19 cellular contexts compared by ENCODE assay signal in the genomic region with DNA sequence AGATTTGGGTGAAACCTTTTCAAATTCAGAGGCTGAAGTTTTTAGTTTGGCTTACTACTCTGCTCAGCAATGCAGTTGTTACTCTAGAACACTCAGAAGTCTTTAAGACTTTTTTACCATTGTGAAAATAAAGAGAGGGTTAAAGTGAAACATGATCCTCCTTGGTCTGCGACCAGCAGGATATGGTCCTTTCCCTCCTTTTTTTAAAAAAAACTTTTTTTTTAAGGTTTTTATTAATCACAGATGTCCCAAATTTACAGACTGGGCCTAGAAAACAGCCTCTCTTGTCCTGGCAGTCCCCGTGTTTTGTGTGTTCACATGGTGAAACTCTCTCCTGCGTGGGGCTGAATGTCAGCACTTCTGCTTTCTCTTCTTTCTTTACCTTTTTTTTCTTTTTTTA.
DNase-seq lines count a peak whose midpoint lies in the region; ATAC-seq and TF ChIP-seq lines count a peak whose summit lies in the region.
"Had no signal": no experiment of that assay in that cellular context is flagged by ENCODE, and none has a peak within 500 bp of the region (broad histone marks: within the 10 kb centered on the region; RNA-seq: fewer than 3 reads in every experiment).

No MANE protein-coding gene starts in this region.

- no peaks in the 10 kb centered on the region for H3K9me3 ChIP-seq in HEK293 (ENCODE audit: control insufficient read depth, insufficient read depth, low read depth, low read length)
- H3K9me3 ChIP-seq in iPS-20b (ENCODE audit: insufficient read depth, low read depth, low read length): no peaks in the 10 kb centered on the region
- no peaks in the 10 kb centered on the region for H3K9me3 ChIP-seq in stomach
- H3K9me3 ChIP-seq: Peyer's patch had no signal

- H3K4me1 Mint-ChIP-seq in stimulated activated effector memory CD8-positive, alpha-beta T cell treated with anti-CD3 and anti-CD28 coated beads, Interleukin-12 subunit alpha, Interleukin-12 subunit beta, amount 100 ng/mL, for 72 hours: peaks cover 21% of the 10 kb centered on the region
- peaks cover 18% of the 10 kb centered on the region for H3K4me1 Mint-ChIP-seq in activated T-cell treated with anti-CD3 and anti-CD28 coated beads, Interleukin-2, amount 50 U/mL, for 72 hours (ENCODE audit: low read depth)

- no peak for TF ChIP-seq EP300 in stomach (IDR thresholded peaks at IDR 0.05)

- no peak overlapping the region for H3K4me3 Mint-ChIP-seq in stimulated activated effector memory CD8-positive, alpha-beta T cell treated with anti-CD3 and anti-CD28 coated beads, Interleukin-12 subunit alpha, Interleukin-12 subunit beta, amount 100 ng/mL, for 72 hours
- no peak overlapping the region for H3K4me3 Mint-ChIP-seq in activated T-cell treated with anti-CD3 and anti-CD28 coated beads, Interleukin-2, amount 50 U/mL, for 72 hours
- H3K4me3 Mint-ChIP-seq: activated CD4-positive, alpha-beta memory T cell treated with anti-CD3 and anti-CD28 coated beads for 36 hours; CD4-positive, alpha-beta T cell; stimulated activated naive B cell treated with anti-CD40 and anti-IgM and Interleukin-4, amounts not matched to agents 10 μg/mL and 1 μg/mL and 100 μg/mL, for 72 hours had no signal

- H3K27ac Mint-ChIP-seq in stimulated activated effector memory CD8-positive, alpha-beta T cell treated with anti-CD3 and anti-CD28 coated beads, Interleukin-12 subunit alpha, Interleukin-12 subunit beta, amount 100 ng/mL, for 72 hours: no peak overlapping the region
- H3K27ac Mint-ChIP-seq in activated T-cell treated with anti-CD3 and anti-CD28 coated beads, Interleukin-2, amount 50 U/mL, for 72 hours: no peak overlapping the region
- H3K27ac Mint-ChIP-seq: activated CD4-positive, alpha-beta memory T cell treated with anti-CD3 and anti-CD28 coated beads for 36 hours; CD4-positive, alpha-beta T cell had no signal

- whole genome bisulfite sequencing in stomach, 5 donors: 57 to 73% (median 68%) methylated on average over 3 of the region's 3 CpGs

- CTCF ChIA-PET in HEK293 (lab: Yijun Ruan, JAX): no interaction called here

- H3K4me1 ChIP-seq in HEK293 (ENCODE audit: control insufficient read depth, insufficient read depth, low read length): peaks cover 26% of the 10 kb centered on the region
- H3K4me1 ChIP-seq in iPS-20b (ENCODE audit: insufficient read depth, low read length): peaks cover 20% of the 10 kb centered on the region
- H3K4me1 ChIP-seq in stomach: peaks cover 0 to 49% (median 19%) of the 10 kb centered on the region in 4 donors

- H3K27me3 Mint-ChIP-seq in activated T-cell treated with anti-CD3 and anti-CD28 coated beads, Interleukin-2, amount 50 U/mL, for 72 hours (ENCODE audit: low read depth): no peaks in the 10 kb centered on the region
- H3K27me3 Mint-ChIP-seq: activated CD4-positive, alpha-beta memory T cell treated with anti-CD3 and anti-CD28 coated beads for 36 hours; CD4-positive, alpha-beta T cell; stimulated activated naive B cell treated with anti-CD40 and anti-IgM and Interleukin-4, amounts not matched to agents 10 μg/mL and 1 μg/mL and 100 μg/mL, for 72 hours had no signal

- H3K27me3 ChIP-seq in iPS-20b (ENCODE audit: insufficient read depth, low read length) (no peaks in the 10 kb centered on the region), stomach (no peaks in the 10 kb centered on the region)
- H3K27me3 ChIP-seq: cardiac muscle cell, Peyer's patch had no signal

- 0 out of 2 replicates have a peak overlapping the region, but pooled peaks have one; percentile 19 for H3K9ac ChIP-seq in iPS-20b (ENCODE audit: low read depth, low read length)

- in situ Hi-C loops in astrocyte of the spinal cord (cut with HindIII; ENCODE audit: low sequenced_read_pairs): no loop called here

- H3K27ac ChIP-seq in HEK293 (ENCODE audit: extremely low read depth, low read depth, low read length) (no peak overlapping the region), iPS-20b (ENCODE audit: low read length) (no peak overlapping the region), stomach (peak overlapping the region in 3 of 5 donors; percentile 28 to 34 (median 33))
- H3K27ac ChIP-seq: cardiac muscle cell had no signal

- no peaks in the 10 kb centered on the region for H3K9me3 Mint-ChIP-seq in stimulated activated effector memory CD8-positive, alpha-beta T cell treated with anti-CD3 and anti-CD28 coated beads, Interleukin-12 subunit alpha, Interleukin-12 subunit beta, amount 100 ng/mL, for 72 hours
- H3K9me3 Mint-ChIP-seq in activated T-cell treated with anti-CD3 and anti-CD28 coated beads, Interleukin-2, amount 50 U/mL, for 72 hours: no peaks in the 10 kb centered on the region
- H3K9me3 Mint-ChIP-seq: stimulated activated naive B cell treated with anti-CD40 and anti-IgM and Interleukin-4, amounts not matched to agents 10 μg/mL and 1 μg/mL and 100 μg/mL, for 72 hours had no signal

- H3K36me3 Mint-ChIP-seq in stimulated activated effector memory CD8-positive, alpha-beta T cell treated with anti-CD3 and anti-CD28 coated beads, Interleukin-12 subunit alpha, Interleukin-12 subunit beta, amount 100 ng/mL, for 72 hours: peaks cover 11% of the 10 kb centered on the region
- H3K36me3 Mint-ChIP-seq in activated T-cell treated with anti-CD3 and anti-CD28 coated beads, Interleukin-2, amount 50 U/mL, for 72 hours (ENCODE audit: insufficient read depth in 2 of 2): peaks cover 0 to 1% of the 10 kb centered on the region in 2 donors
- H3K36me3 Mint-ChIP-seq: activated CD4-positive, alpha-beta memory T cell treated with anti-CD3 and anti-CD28 coated beads for 36 hours had no signal

- intact Hi-C loops in stomach (cut with DNase I; ENCODE audit: low total_unique reads): no loop called here

- ATAC-seq in HG03432 (IDR thresholded peaks at IDR 0.05; ENCODE audit: unreplicated experiment): no peak
- no peak for ATAC-seq in stimulated activated effector memory CD8-positive, alpha-beta T cell treated with anti-CD3 and anti-CD28 coated beads, Interleukin-12 subunit alpha, Interleukin-12 subunit beta, amount 100 ng/mL, for 72 hours
- no peak for ATAC-seq in activated T-cell treated with anti-CD3 and anti-CD28 coated beads, Interleukin-2, amount 50 U/mL, for 72 hours (replicated peaks in 1 of 2)
- no peak for ATAC-seq in GM21723 (IDR thresholded peaks at IDR 0.05; ENCODE audit: unreplicated experiment)
- ATAC-seq: stimulated activated naive B cell treated with anti-CD40 and anti-IgM and Interleukin-4, amounts not matched to agents 10 μg/mL and 1 μg/mL and 100 μg/mL, for 72 hours had no signal

- TF ChIP-seq POLR2A in stomach (IDR thresholded peaks at IDR 0.05): no peak

- no peak overlapping the region for H3K4me3 ChIP-seq in HEK293 (ENCODE audit: low read depth, low read length)
- H3K4me3 ChIP-seq in astrocyte of the spinal cord (ENCODE audit: low read depth, low read length): no peak overlapping the region
- H3K4me3 ChIP-seq in iPS-20b (ENCODE audit: low read length): no peak overlapping the region
- no peak overlapping the region for H3K4me3 ChIP-seq in stomach
- H3K4me3 ChIP-seq: cardiac muscle cell, Peyer's patch had no signal

- peak; percentile 75 for DNase-seq in astrocyte of the spinal cord (ENCODE audit: low read depth, low spot score)
- DNase-seq in stomach: no peak
- no peak for DNase-seq in stimulated activated effector memory CD8-positive, alpha-beta T cell treated with anti-CD3 and anti-CD28 coated beads, Interleukin-12 subunit alpha, Interleukin-12 subunit beta, amount 100 ng/mL, for 72 hours (ENCODE audit: low spot score in 2 of 2)
- no peak for DNase-seq in activated T-cell treated with anti-CD3 and anti-CD28 coated beads, Interleukin-2, amount 50 U/mL, for 72 hours
- DNase-seq: activated CD4-positive, alpha-beta memory T cell treated with anti-CD3 and anti-CD28 coated beads for 36 hours; activated effector memory CD4-positive, alpha-beta T cell treated with anti-CD3 and anti-CD28 coated beads, Interleukin-2, amount 50 U/mL, for 16 hours; CD4-positive, alpha-beta T cell; GDM1; NCI-H1105 treated with DMSO at 0.1 percent for 48 hours; NCI-H510A; Peyer's patch; stimulated activated CD4-positive, alpha-beta T cell treated with anti-CD3 and anti-CD28 coated beads, Interleukin-2, amount 100 ng/mL, for 48 hours; stimulated activated naive B cell treated with anti-CD40 and anti-IgM and Interleukin-4, amounts not matched to agents 10 μg/mL and 1 μg/mL and 100 μg/mL, for 72 hours; T-helper 9 cell had no signal

- TF ChIP-seq CTCF in HEK293 (tag by site-specific recombination; IDR thresholded peaks at IDR 0.05): no peak
- no peak for TF ChIP-seq CTCF in astrocyte of the spinal cord (IDR thresholded peaks at IDR 0.05; ENCODE audit: low read depth, low read length)
- no peak for TF ChIP-seq CTCF in stomach (IDR thresholded peaks at IDR 0.05)

- POLR2A ChIA-PET in HEK293 (lab: Yijun Ruan, JAX): no interaction called here

- H3K36me3 ChIP-seq in HEK293 (ENCODE audit: control insufficient read depth in 2 of 2, insufficient read depth in 1 of 2, low read length in 2 of 2) (peaks cover 0 to 19% of the 10 kb centered on the region in 2 experiments; a peak in 1 of 3 replicates), iPS-20b (ENCODE audit: insufficient read depth, low read depth, low read length) (peaks cover 16% of the 10 kb centered on the region), stomach (peaks cover 0 to 40% (median 22%) of the 10 kb centered on the region in 4 donors)
- H3K36me3 ChIP-seq: cardiac muscle cell had no signal

TF ChIP-seq in HEK293, 187 proteins besides CTCF, POLR2A, EP300 and RAD21 (continues in another document):
- TF ChIP-seq, protein P1, sequence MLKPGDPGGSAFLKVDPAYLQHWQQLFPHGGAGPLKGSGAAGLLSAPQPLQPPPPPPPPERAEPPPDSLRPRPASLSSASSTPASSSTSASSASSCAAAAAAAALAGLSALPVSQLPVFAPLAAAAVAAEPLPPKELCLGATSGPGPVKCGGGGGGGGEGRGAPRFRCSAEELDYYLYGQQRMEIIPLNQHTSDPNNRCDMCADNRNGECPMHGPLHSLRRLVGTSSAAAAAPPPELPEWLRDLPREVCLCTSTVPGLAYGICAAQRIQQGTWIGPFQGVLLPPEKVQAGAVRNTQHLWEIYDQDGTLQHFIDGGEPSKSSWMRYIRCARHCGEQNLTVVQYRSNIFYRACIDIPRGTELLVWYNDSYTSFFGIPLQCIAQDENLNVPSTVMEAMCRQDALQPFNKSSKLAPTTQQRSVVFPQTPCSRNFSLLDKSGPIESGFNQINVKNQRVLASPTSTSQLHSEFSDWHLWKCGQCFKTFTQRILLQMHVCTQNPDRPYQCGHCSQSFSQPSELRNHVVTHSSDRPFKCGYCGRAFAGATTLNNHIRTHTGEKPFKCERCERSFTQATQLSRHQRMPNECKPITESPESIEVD (tag by site-specific recombination; IDR thresholded peaks at IDR 0.05): peak; percentile 84
- 0 out of 2 replicates have a peak, but pooled peaks have one; percentile 16 for TF ChIP-seq KLF10 (tag by site-specific recombination; IDR thresholded peaks at IDR 0.05)

Comparison
In these comparisons a context has a peak if more than half of its experiments do, and no peak if none do; other contexts are left out.
1. H3K27ac ChIP-seq: peak in stomach (3 of 5); none in HEK293 (single experiment) and iPS-20b (single experiment).